In the genomic region with DNA sequence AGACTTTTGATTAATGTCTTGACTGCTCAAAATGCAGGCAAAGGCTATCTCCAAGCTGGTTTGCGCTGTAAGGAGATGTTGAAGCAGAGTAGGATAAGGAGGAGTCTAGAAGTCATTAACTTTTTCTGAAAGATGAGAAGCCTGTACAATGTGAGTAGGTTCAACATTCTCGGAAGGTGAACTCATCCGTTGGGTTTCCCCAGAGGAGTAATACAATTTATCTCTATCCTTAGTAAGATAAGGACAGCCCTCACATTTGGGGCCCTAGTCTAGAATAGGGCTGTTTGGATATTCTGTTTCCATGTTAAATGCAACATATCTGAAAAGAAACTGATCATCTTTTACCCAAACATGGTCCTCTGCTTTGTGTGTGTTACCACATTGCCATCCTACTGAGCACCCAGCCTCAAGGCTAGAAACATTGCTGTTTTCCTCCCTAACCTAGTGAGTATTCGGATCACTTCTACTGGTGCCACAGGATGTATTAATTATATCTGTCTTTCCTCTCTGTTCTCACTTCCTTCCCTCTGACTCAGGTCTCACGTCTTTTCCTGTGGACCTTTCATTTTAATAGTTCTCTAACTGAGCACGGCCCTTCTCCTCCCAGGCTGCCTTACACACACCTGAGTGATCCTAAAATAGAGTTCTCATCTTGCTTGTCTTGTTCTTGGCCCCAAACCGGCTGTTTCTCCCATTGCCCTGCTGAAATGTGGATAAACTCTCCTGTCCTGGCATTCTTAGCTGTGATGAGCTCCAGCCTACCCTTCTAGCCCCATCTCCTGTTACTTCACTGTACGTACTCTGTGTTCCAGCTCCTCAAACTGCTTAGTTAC, we compare ENCODE assay signal across 1 cellular context.
TF ChIP-seq lines count a peak whose summit lies in the region.

No MANE protein-coding gene starts in this region.

TF ChIP-seq in WTC11, 78 proteins besides CTCF, POLR2A, EP300 and RAD21 (continued from another document):
- TF ChIP-seq, protein P1, sequence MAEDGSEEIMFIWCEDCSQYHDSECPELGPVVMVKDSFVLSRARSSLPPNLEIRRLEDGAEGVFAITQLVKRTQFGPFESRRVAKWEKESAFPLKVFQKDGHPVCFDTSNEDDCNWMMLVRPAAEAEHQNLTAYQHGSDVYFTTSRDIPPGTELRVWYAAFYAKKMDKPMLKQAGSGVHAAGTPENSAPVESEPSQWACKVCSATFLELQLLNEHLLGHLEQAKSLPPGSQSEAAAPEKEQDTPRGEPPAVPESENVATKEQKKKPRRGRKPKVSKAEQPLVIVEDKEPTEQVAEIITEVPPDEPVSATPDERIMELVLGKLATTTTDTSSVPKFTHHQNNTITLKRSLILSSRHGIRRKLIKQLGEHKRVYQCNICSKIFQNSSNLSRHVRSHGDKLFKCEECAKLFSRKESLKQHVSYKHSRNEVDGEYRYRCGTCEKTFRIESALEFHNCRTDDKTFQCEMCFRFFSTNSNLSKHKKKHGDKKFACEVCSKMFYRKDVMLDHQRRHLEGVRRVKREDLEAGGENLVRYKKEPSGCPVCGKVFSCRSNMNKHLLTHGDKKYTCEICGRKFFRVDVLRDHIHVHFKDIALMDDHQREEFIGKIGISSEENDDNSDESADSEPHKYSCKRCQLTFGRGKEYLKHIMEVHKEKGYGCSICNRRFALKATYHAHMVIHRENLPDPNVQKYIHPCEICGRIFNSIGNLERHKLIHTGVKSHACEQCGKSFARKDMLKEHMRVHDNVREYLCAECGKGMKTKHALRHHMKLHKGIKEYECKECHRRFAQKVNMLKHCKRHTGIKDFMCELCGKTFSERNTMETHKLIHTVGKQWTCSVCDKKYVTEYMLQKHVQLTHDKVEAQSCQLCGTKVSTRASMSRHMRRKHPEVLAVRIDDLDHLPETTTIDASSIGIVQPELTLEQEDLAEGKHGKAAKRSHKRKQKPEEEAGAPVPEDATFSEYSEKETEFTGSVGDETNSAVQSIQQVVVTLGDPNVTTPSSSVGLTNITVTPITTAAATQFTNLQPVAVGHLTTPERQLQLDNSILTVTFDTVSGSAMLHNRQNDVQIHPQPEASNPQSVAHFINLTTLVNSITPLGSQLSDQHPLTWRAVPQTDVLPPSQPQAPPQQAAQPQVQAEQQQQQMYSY (CRISPR knock-in tag; IDR thresholded peaks at IDR 0.05), result no peak
